In the genomic region with DNA sequence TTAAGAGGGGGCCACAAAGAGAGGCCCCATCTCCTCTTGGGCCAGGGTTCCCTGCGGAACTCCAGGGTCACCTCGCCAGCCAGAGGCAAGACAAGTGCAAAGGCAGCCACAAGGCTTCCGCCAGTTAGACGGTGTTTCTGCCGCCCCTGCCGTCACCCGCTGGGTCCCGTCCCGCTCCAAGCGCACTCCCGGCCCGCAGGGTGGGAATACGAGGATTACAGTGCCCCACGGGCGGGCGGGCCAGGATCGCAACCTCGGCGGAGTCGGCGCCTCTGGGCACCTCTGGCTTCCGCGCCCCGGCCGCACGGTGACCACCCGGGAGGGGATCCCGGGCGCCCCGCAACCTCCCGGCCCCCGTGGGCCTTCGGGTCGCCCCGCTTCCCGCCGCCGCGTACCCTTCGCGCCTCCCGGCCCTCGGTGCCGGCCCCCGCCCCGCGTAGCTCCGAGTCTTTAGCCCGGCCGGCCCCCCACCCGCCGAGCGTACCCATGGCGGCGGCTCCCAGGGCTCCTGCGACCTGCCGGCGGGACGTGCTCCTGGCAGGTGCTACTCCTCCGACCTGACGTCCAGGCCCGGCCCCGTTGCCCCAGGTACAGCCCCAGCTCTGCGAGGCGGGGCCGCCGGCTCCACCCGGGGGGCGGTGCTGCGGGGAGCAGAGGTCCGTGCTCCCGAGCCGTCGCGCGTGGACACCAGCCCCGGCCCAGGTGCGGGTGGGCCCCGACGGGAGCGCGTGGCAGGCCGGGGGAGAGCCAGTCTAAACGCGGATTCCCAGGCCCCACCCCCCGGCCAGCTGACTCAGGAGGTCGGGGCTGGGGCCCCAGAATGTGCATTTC, we compare ENCODE assay signal across 9 cellular contexts. TPM values are rescaled to one million over a fixed set of nuclear protein-coding genes. Genes with fewer than 3 reads are reported as not detected.
DNase-seq lines count a peak whose midpoint lies in the region; ATAC-seq and TF ChIP-seq lines count a peak whose summit lies in the region.
"Had no signal": no experiment of that assay in that cellular context is flagged by ENCODE, and none has a peak within 500 bp of the region (broad histone marks: within the 10 kb centered on the region; RNA-seq: fewer than 3 reads in every experiment).

TSS of gene SLC15A1 (minus strand) at position 562 of the 831 bp plus-strand sequence. CDS start at position 488, 74 bp downstream.

- 3 to 4% methylated on average over 87 of the region's 87 CpGs for whole genome bisulfite sequencing in esophagus, 2 donors
- 2 to 3% methylated on average over 74 to 87 of the region's 87 CpGs for WGBS in aorta, 2 donors

- peaks cover 54% of the 10 kb centered on the region for H3K27me3 ChIP-seq in cardiac muscle cell
- H3K27me3 ChIP-seq in esophagus (ENCODE audit: control insufficient read depth in 1 of 2, insufficient read depth in 2 of 2, low read length in 2 of 2): peaks cover 0 to 12% of the 10 kb centered on the region in 2 donors
- H3K27me3 ChIP-seq in muscle layer of colon (ENCODE audit: control insufficient read depth in 1 of 2, insufficient read depth in 2 of 2, low read length in 2 of 2): peaks cover 17 to 18% of the 10 kb centered on the region in 2 donors
- no peaks in the 10 kb centered on the region for H3K27me3 ChIP-seq in aorta (ENCODE audit: control insufficient read depth in 1 of 2, insufficient read depth in 2 of 2, low read length in 1 of 2)

- intact Hi-C loops in Right ventricle myocardium superior (cut with DNase I): no loop called here
- intact Hi-C loops in aorta (cut with DNase I): no loop called here

- H3K27ac ChIP-seq in cardiac muscle cell (no peak within 1 kb of the TSS), esophagus (ENCODE audit: low read depth in 2 of 2, low read length in 1 of 2) (no peak within 1 kb of the TSS), muscle layer of colon (ENCODE audit: low read depth, low read length) (no peak within 1 kb of the TSS), aorta (ENCODE audit: low read depth in 1 of 2, low read length in 2 of 2) (no peak within 1 kb of the TSS)

- no peak within 1 kb of the TSS for H3K9ac ChIP-seq in muscle layer of colon (ENCODE audit: low read length)

- ATAC-seq in Right ventricle myocardium superior (ENCODE audit: poor library complexity): no peak
- ATAC-seq in aorta (ENCODE audit: low FRiP score): peak; percentile 44
- no peak for ATAC-seq in GM18520 (IDR thresholded peaks at IDR 0.05; ENCODE audit: unreplicated experiment)
- no peak for ATAC-seq in HG02571 (IDR thresholded peaks at IDR 0.05; ENCODE audit: unreplicated experiment)

- H3K9me3 ChIP-seq in cardiac muscle cell (ENCODE audit: low read depth): no peaks in the 10 kb centered on the region
- peaks cover 0 to 8% of the 10 kb centered on the region in 2 donors for H3K9me3 ChIP-seq in esophagus (ENCODE audit: control insufficient read depth in 2 of 2, insufficient read depth in 1 of 2, low read depth in 1 of 2, low read length in 1 of 2)
- H3K9me3 ChIP-seq in muscle layer of colon (ENCODE audit: low read length): peaks cover 6% of the 10 kb centered on the region
- peaks cover 1% of the 10 kb centered on the region for H3K9me3 ChIP-seq in aorta (ENCODE audit: control insufficient read depth, low read length)

- H3K36me3 ChIP-seq in cardiac muscle cell: no peaks in the 10 kb centered on the region
- no peaks in the 10 kb centered on the region for H3K36me3 ChIP-seq in esophagus (ENCODE audit: control insufficient read depth in 2 of 2, insufficient read depth in 2 of 2, low read length in 1 of 2)
- no peaks in the 10 kb centered on the region for H3K36me3 ChIP-seq in muscle layer of colon (ENCODE audit: insufficient read depth, low read length)
- no peaks in the 10 kb centered on the region for H3K36me3 ChIP-seq in aorta (ENCODE audit: control insufficient read depth in 1 of 2, insufficient read depth in 2 of 2, low read length in 1 of 2)

- peak within 1 kb of the TSS; percentile 31 for H3K4me3 ChIP-seq in cardiac muscle cell
- peak within 1 kb of the TSS; percentile 25 to 41 for H3K4me3 ChIP-seq in esophagus (ENCODE audit: low read depth in 1 of 2, low read length in 2 of 2)
- H3K4me3 ChIP-seq in muscle layer of colon (ENCODE audit: low read depth in 1 of 2, low read length in 2 of 2): peak within 1 kb of the TSS; percentile 5 to 21
- H3K4me3 ChIP-seq in aorta (ENCODE audit: low read length in 2 of 2): no peak within 1 kb of the TSS

- H3K4me1 ChIP-seq in cardiac muscle cell (ENCODE audit: low read depth) (no peaks in the 10 kb centered on the region), esophagus (ENCODE audit: control insufficient read depth in 2 of 2, insufficient read depth in 2 of 2, low read length in 1 of 2) (peaks cover 0 to 7% of the 10 kb centered on the region in 2 donors), muscle layer of colon (ENCODE audit: insufficient read depth, low read length) (no peaks in the 10 kb centered on the region), aorta (ENCODE audit: control insufficient read depth in 1 of 2, insufficient read depth in 2 of 2, low read length in 2 of 2) (no peaks in the 10 kb centered on the region)

- TF ChIP-seq CTCF in cardiac muscle cell (IDR thresholded peaks at IDR 0.05; ENCODE audit: low read depth, low read length): no peak

- DNase-seq in cardiac muscle cell (ENCODE audit: low read depth in 1 of 2, low spot score in 1 of 2) (peak in 1 of 2 donors; percentile 13), Right ventricle myocardium superior (no peak), aorta (no peak)
- no peak for DNase-seq in activated CD4-positive, alpha-beta T cell treated with anti-CD3 and anti-CD28 coated beads, Interleukin-2, amount 50 U/mL, for 48 hours
- DNase-seq: NCI-H2107 had no signal

RNA-seq across cellular contexts. Expression of gene SLC15A1, which starts in this region (rescaled TPM):
- total RNA-seq in cardiac muscle cell (not detected in 2 replicates), Right ventricle myocardium superior (not detected), aorta (under 1 TPM in 1 of 2 donors, not detected in 1; 0.10 TPM)
- polyA plus RNA-seq in cardiac muscle cell (not detected in 2 replicates), esophagus (1 to 10 TPM in 1 of 2 donors, under 1 TPM in 1; 0.46 to 2.2 TPM), aorta (10 to 100 TPM in 1 of 2 donors, under 1 TPM in 1; 0.13 to 13.9 TPM)

Comparison
In these comparisons a context has a peak if more than half of its experiments do, and no peak if none do; other contexts are left out.
1. H3K4me3 ChIP-seq: peak in cardiac muscle cell (single experiment), esophagus (2 of 2) and muscle layer of colon (2 of 2); none in aorta (0 of 2).